ENCODE assay signal across 8 cellular contexts in the genomic region with DNA sequence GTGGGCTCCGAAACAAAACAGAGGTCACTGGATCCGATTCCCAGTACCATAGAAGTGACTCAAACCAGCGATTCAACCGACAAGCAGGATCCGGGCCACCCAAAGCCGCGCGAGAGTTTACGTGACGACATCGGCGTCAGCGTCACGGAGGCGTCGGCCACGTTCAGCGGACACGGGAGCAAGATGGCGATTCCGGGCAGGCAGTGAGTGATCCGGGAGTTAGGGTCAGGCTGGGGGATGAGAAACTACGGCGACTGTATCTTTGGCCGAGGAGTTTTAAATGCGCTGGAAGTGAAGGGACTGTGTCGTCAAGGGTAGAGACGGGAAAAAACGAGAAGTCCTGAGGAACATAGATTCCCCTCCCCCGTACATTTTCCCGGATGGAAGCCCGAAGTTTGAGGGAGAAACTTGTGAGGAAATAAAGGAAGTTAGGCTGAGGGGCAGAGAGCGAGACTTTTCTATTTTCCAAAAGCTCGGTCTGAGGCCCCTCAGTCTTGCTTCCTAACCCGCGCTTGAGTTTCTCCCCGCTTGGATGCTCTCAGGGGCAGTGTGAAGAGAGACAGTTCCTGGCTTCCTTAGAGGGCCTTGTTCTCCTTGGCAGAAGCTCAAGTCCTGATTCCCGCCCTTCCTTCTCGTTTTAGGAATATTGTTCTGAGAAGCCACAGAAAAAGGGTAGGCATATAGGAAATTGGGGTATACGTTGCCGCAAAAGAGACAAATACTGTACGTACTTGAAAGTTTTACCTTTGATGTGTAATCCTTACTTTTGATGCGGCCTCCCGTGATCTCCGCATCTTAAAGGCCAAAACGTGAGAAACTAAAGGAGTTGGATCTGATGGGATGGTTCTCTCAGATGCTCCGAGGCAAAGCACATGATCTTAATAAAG. TPM values are rescaled to one million over a fixed set of nuclear protein-coding genes. Genes with fewer than 3 reads are reported as not detected.
DNase-seq lines count a peak whose midpoint lies in the region; ATAC-seq and TF ChIP-seq lines count a peak whose summit lies in the region.

A gene with protein sequence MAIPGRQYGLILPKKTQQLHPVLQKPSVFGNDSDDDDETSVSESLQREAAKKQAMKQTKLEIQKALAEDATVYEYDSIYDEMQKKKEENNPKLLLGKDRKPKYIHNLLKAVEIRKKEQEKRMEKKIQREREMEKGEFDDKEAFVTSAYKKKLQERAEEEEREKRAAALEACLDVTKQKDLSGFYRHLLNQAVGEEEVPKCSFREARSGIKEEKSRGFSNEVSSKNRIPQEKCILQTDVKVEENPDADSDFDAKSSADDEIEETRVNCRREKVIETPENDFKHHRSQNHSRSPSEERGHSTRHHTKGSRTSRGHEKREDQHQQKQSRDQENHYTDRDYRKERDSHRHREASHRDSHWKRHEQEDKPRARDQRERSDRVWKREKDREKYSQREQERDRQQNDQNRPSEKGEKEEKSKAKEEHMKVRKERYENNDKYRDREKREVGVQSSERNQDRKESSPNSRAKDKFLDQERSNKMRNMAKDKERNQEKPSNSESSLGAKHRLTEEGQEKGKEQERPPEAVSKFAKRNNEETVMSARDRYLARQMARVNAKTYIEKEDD (plus strand): TSS at position 156 of the 887 bp plus-strand sequence. CDS start 28 bp downstream, at position 184.

- H4K20me1 ChIP-seq in KMS-11 (ENCODE audit: insufficient read depth): no peaks in the 10 kb centered on the region

- DNase-seq in DMS 273 treated with DMSO at 0.1 percent for 48 hours (lab: John Stamatoyannopoulos, UW) (peak; percentile 83), Panc1 (ENCODE audit: low read depth, low spot score) (peak; percentile 84)
- peak; percentile 96 for DNase-seq in activated T-cell treated with anti-CD3 and anti-CD28 coated beads, Interleukin-2, amount 50 U/mL, for 24 hours
- peak; percentile 87 to 89 for DNase-seq in stimulated activated CD8-positive, alpha-beta memory T cell treated with anti-CD3 and anti-CD28 coated beads, Interleukin-4, amount 100 ng/mL, for 4 hours (ENCODE audit: low read depth in 2 of 2, low spot score in 1 of 2)

- H3K27ac ChIP-seq in KMS-11 (peak within 1 kb of the TSS; percentile 85), Panc1 (ENCODE audit: low read length) (peak within 1 kb of the TSS; percentile 99), esophagus (ENCODE audit: low read depth in 2 of 2, low read length in 1 of 2) (peak within 1 kb of the TSS; percentile 97 to 99), mucosa of rectum (ENCODE audit: low read depth in 2 of 2, low read length in 2 of 2) (peak within 1 kb of the TSS; percentile 93)

- H3K4me2 ChIP-seq in KMS-11: peak within 1 kb of the TSS; percentile 80

- H3K9me3 ChIP-seq in Panc1 (ENCODE audit: control insufficient read depth, insufficient read depth, low read depth, low read length) (no peaks in the 10 kb centered on the region), esophagus (ENCODE audit: control insufficient read depth in 2 of 2, insufficient read depth in 1 of 2, low read depth in 1 of 2, low read length in 1 of 2) (no peaks in the 10 kb centered on the region), mucosa of rectum (ENCODE audit: control insufficient read depth in 2 of 2, low read length in 2 of 2) (no peaks in the 10 kb centered on the region)

- peaks cover 52% of the 10 kb centered on the region for H3K4me1 Mint-ChIP-seq in activated T-cell treated with anti-CD3 and anti-CD28 coated beads, Interleukin-2, amount 50 U/mL, for 24 hours (ENCODE audit: low read depth)

- ATAC-seq in GM21576 (IDR thresholded peaks at IDR 0.05; ENCODE audit: unreplicated experiment) (peak; percentile 73), Panc1 (peak; percentile 98)

- H3K4me3 ChIP-seq in KMS-11 (IDR thresholded peaks at IDR 0.05; ENCODE audit: insufficient read depth, low read depth, low read length) (no peak within 1 kb of the TSS), Panc1 (ENCODE audit: low read depth in 2 of 2, low read length in 2 of 2) (peak within 1 kb of the TSS; percentile 79 to 99), esophagus (ENCODE audit: low read depth in 1 of 2, low read length in 2 of 2) (peak within 1 kb of the TSS; percentile 64 to 96), mucosa of rectum (ENCODE audit: low read length in 2 of 2) (peak within 1 kb of the TSS; percentile 93 to 98)

- intact Hi-C loops in Panc1 (cut with micrococcal nuclease; ENCODE audit: unreplicated experiment): no loop called here

- in situ Hi-C loops in Panc1 (cut with HindIII; ENCODE audit: low pct_unique_long_range_greater_than_20kb, low sequenced_read_pairs): no loop called here

- POLR2A ChIA-PET in Panc1 (lab: Charles Lee): interaction anchor here (0.6 kb wide), 1 partner anchor 120 kb away, joined by 3 read pairs; no protein-coding TSS in a partner anchor

- H3K27me3 ChIP-seq in KMS-11 (ENCODE audit: insufficient read depth, low read depth) (no peaks in the 10 kb centered on the region), Panc1 (ENCODE audit: control insufficient read depth, insufficient read depth, low read length) (no peaks in the 10 kb centered on the region), esophagus (ENCODE audit: control insufficient read depth in 1 of 2, insufficient read depth in 2 of 2, low read length in 2 of 2) (no peaks in the 10 kb centered on the region), mucosa of rectum (ENCODE audit: control insufficient read depth in 2 of 2, insufficient read depth in 2 of 2, low read length in 2 of 2) (no peaks in the 10 kb centered on the region)

- H2AFZ ChIP-seq in KMS-11 (ENCODE audit: low read depth): peak within 1 kb of the TSS; percentile 78

- H3K9ac ChIP-seq in KMS-11 (peak within 1 kb of the TSS; percentile 96), mucosa of rectum (ENCODE audit: low read depth in 1 of 2, low read length in 2 of 2) (peak within 1 kb of the TSS; percentile 91 to 97)

- TSS peak; percentile 72 for BruUV-seq in Panc1 (replicated peaks; lab: Mats Ljungman, UMichigan)

- TF ChIP-seq CTCF in KMS-11 (conservative IDR thresholded peaks at IDR 0.05; ENCODE audit: low read depth, low read length) (no peak), Panc1 (IDR thresholded peaks at IDR 0.05) (no peak)

- H3K4me1 ChIP-seq in KMS-11 (ENCODE audit: low read depth, poor library complexity, severe bottlenecking) (peaks cover 74% of the 10 kb centered on the region), Panc1 (ENCODE audit: control insufficient read depth, insufficient read depth, low read length) (peaks cover 24% of the 10 kb centered on the region), esophagus (ENCODE audit: control insufficient read depth in 2 of 2, insufficient read depth in 2 of 2, low read length in 1 of 2) (no peaks in the 10 kb centered on the region), mucosa of rectum (ENCODE audit: control insufficient read depth in 2 of 2, insufficient read depth in 2 of 2, low read length in 2 of 2) (peaks cover 9 to 12% of the 10 kb centered on the region in 2 donors)

- H3K36me3 ChIP-seq in KMS-11 (ENCODE audit: insufficient read depth): no peaks in the 10 kb centered on the region
- H3K36me3 ChIP-seq in Panc1 (ENCODE audit: control insufficient read depth, insufficient read depth, low read length): peaks cover 16% of the 10 kb centered on the region
- H3K36me3 ChIP-seq in esophagus (ENCODE audit: control insufficient read depth in 2 of 2, insufficient read depth in 2 of 2, low read length in 1 of 2): no peaks in the 10 kb centered on the region
- peaks cover 0 to 11% of the 10 kb centered on the region in 2 donors for H3K36me3 ChIP-seq in mucosa of rectum (ENCODE audit: control insufficient read depth in 2 of 2, insufficient read depth in 2 of 2, low read length in 2 of 2)

- peak within 1 kb of the TSS; percentile 96 for H3K4me3 Mint-ChIP-seq in activated T-cell treated with anti-CD3 and anti-CD28 coated beads, Interleukin-2, amount 50 U/mL, for 24 hours

- 0% methylated on average over 47 of the region's 47 CpGs for WGBS in esophagus, 2 donors

- CTCF ChIA-PET in Panc1 (lab: Charles Lee): no interaction called here

- no peaks in the 10 kb centered on the region for H3K27me3 Mint-ChIP-seq in activated T-cell treated with anti-CD3 and anti-CD28 coated beads, Interleukin-2, amount 50 U/mL, for 24 hours

- peaks cover 44% of the 10 kb centered on the region for H3K79me2 ChIP-seq in KMS-11 (ENCODE audit: insufficient read depth, low read depth)

- no peaks in the 10 kb centered on the region for H3K9me3 Mint-ChIP-seq in activated T-cell treated with anti-CD3 and anti-CD28 coated beads, Interleukin-2, amount 50 U/mL, for 24 hours

- H3K36me3 Mint-ChIP-seq in activated T-cell treated with anti-CD3 and anti-CD28 coated beads, Interleukin-2, amount 50 U/mL, for 24 hours (ENCODE audit: low read depth): peaks cover 53% of the 10 kb centered on the region

- H3K27ac Mint-ChIP-seq in activated T-cell treated with anti-CD3 and anti-CD28 coated beads, Interleukin-2, amount 50 U/mL, for 24 hours: peak within 1 kb of the TSS; percentile 99

RNA-seq across cellular contexts. Expression of the gene that starts here (rescaled TPM):
- 30.5 TPM for total RNA-seq in Panc1 (2021; ENCODE audit: unreplicated experiment)
- polyA plus RNA-seq in Panc1 (2012; ENCODE audit: insufficient read length): 19.1 TPM
- 10 to 100 TPM; 16.6 to 19.1 TPM for polyA plus RNA-seq in esophagus
